In genomic region chr16:71439531-71439930, GRCh38 we compare ENCODE assay signal across 19 cellular contexts. TPM values are rescaled to one million over a fixed set of nuclear protein-coding genes. Genes with fewer than 3 reads are reported as not detected.
"Had no signal": no experiment of that assay in that cellular context is flagged by ENCODE, and none has a peak within 500 bp of the region (broad histone marks: within the 10 kb centered on the region; RNA-seq: fewer than 3 reads in every experiment).

No MANE protein-coding gene starts in this region.

- H3K4me1 ChIP-seq: neural progenitor cell, upper lobe of right lung had no signal

- H3K27ac ChIP-seq: neural progenitor cell, thoracic aorta, upper lobe of right lung had no signal

- H2AFZ ChIP-seq: neural progenitor cell had no signal

- DNase-seq: activated CD4-positive, alpha-beta T cell treated with anti-CD3 and anti-CD28 coated beads for 36 hours; activated CD4-positive, alpha-beta T cell treated with anti-CD3 and anti-CD28 coated beads, Interleukin-2, amount 50 U/mL, for 48 hours; activated naive CD4-positive, alpha-beta T cell; activated naive CD8-positive, alpha-beta T cell treated with anti-CD3 and anti-CD28 coated beads for 36 hours; amygdala; caudate nucleus; effector memory CD8-positive, alpha-beta T cell; mesenchymal stem cell; mucosa of descending colon; naive thymus-derived CD4-positive, alpha-beta T cell; stimulated activated naive B cell treated with anti-CD40 and anti-IgM and Interleukin-4, amounts not matched to agents 10 μg/mL and 1 μg/mL and 100 μg/mL, for 72 hours; upper lobe of right lung had no signal

- H3K27me3 ChIP-seq: neural progenitor cell, upper lobe of right lung had no signal

- H3K4me2 ChIP-seq: neural progenitor cell had no signal

- H3K36me3 ChIP-seq: neural progenitor cell, thoracic aorta, upper lobe of right lung had no signal

- H3K4me3 ChIP-seq: mucosa of descending colon, neural progenitor cell, thoracic aorta, upper lobe of right lung had no signal

- H3K9ac ChIP-seq: neural progenitor cell had no signal

- ATAC-seq: activated CD4-positive, alpha-beta T cell treated with anti-CD3 and anti-CD28 coated beads for 36 hours; effector memory CD8-positive, alpha-beta T cell; mucosa of descending colon; naive thymus-derived CD4-positive, alpha-beta T cell; stimulated activated naive B cell treated with anti-CD40 and anti-IgM and Interleukin-4, amounts not matched to agents 10 μg/mL and 1 μg/mL and 100 μg/mL, for 72 hours; upper lobe of right lung; WTC11 had no signal

RNA-seq across cellular contexts. Expression of gene TLE7, which starts 2.3 kb away (rescaled TPM):
- total RNA-seq: activated CD4-positive, alpha-beta T cell treated with anti-CD3 and anti-CD28 coated beads for 36 hours; activated naive CD8-positive, alpha-beta T cell treated with anti-CD3 and anti-CD28 coated beads for 36 hours; dermis microvascular lymphatic vessel endothelial cell; lower leg skin; mucosa of descending colon; naive thymus-derived CD4-positive, alpha-beta T cell; osteoblast; pulmonary artery endothelial cell; thoracic aorta; upper lobe of right lung had no signal
- polyA plus RNA-seq: naive thymus-derived CD4-positive, alpha-beta T cell had no signal
